ENCODE assay signal across 8 cellular contexts in the genomic region with DNA sequence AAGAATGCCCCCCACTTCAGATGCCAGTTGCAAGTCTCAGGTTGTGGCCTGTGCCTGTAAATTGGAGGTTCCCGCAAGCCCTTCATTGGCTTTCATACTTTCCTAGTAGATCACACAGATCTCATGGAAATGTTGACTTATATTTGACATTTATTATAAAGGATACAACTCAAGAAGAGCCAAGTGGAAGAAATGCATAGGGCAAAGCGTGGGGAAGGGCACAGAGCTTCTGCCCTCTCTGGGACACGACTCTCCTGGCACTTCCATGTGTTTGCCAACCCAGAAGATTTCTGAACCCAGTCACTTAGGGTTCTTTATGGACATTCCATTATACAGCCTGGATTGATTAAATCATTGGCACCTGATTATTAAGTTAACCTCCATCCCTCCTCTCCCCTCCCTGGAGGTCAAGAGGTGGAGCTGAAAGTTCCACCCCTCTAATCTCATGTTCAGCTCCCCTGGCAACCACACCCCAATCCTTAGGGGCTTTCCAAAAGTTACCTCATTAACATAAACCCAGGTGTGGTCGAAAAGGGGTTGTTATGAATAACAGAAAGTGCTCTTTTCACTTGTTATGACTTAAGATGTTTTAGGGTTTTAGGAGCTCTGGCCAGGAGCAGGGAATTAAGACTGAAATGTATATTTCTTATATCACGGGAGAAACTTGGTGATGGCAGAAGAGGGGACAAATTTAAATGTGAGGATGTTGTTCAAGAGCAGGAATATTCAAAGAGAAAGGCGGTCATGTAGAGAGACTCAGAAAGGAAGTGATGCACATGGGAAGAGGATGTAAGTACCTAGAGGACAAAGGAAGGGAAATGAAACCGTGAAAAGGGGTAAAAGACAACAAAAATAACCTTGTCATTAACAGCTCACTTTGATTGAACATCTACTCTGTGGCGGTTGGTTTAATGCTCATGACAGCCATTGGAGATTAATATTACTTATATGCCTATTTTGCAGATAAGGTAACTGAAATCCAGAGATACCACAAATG. TPM values are rescaled to one million over a fixed set of nuclear protein-coding genes. Genes with fewer than 3 reads are reported as not detected.
DNase-seq lines count a peak whose midpoint lies in the region; ATAC-seq and TF ChIP-seq lines count a peak whose summit lies in the region.
"Had no signal": no experiment of that assay in that cellular context is flagged by ENCODE, and none has a peak within 500 bp of the region (broad histone marks: within the 10 kb centered on the region; RNA-seq: fewer than 3 reads in every experiment).

No MANE protein-coding gene starts in this region.

- H3K9ac ChIP-seq in OCI-LY1 (ENCODE audit: low read length): no peak overlapping the region

- intact Hi-C loops in spleen (cut with DNase I; ENCODE audit: low total_unique reads): no loop called here

- WGBS in spleen, 5 donors: 60 to 70% (median 61%) methylated on average over 8 of the region's 8 CpGs

- no peak for DNase-seq in spleen
- DNase-seq in NCI-H82 treated with DMSO at 0.1 percent for 48 hours (lab: John Stamatoyannopoulos, UW; ENCODE audit: unreplicated experiment): no peak
- DNase-seq in SHP77 treated with DMSO at 0.1 percent for 48 hours (lab: John Stamatoyannopoulos, UW): no peak
- no peak for DNase-seq in HEK293T (ENCODE audit: extremely low spot score)
- DNase-seq: IMR-90 had no signal

- CTCF ChIA-PET in HEK293T (lab: Yijun Ruan, JAX): no interaction called here

- H3K4me2 ChIP-seq in OCI-LY1 (ENCODE audit: low read length): no peak overlapping the region; the same call in 1 of the 2 replicates

- H3K4me3 ChIP-seq in OCI-LY1 (ENCODE audit: low read depth, low read length, poor library complexity, severe bottlenecking) (no peak overlapping the region), spleen (no peak overlapping the region)

- H3K79me2 ChIP-seq in OCI-LY1 (ENCODE audit: insufficient read depth, low read length): no peaks in the 10 kb centered on the region

- POLR2A ChIA-PET in HEK293T (lab: Yijun Ruan, JAX): no interaction called here

- ATAC-seq in GM19023 (IDR thresholded peaks at IDR 0.05; ENCODE audit: unreplicated experiment) (peak; percentile 78), HG02763 (IDR thresholded peaks at IDR 0.05; ENCODE audit: unreplicated experiment) (peak; percentile 73)

- no peaks in the 10 kb centered on the region for H3K9me2 ChIP-seq in OCI-LY1 (ENCODE audit: low read depth, low read length)

- TF ChIP-seq CTCF in OCI-LY1 (IDR thresholded peaks at IDR 0.05; ENCODE audit: low read length) (no peak), spleen (IDR thresholded peaks at IDR 0.05 in 8 of 11, conservative IDR thresholded peaks at IDR 0.05 in 3 of 11) (no peak)

- H3K27me3 ChIP-seq in OCI-LY1 (ENCODE audit: insufficient read depth, low read length) (no peaks in the 10 kb centered on the region), spleen (replicated peaks in 1 of 7) (no peaks in the 10 kb centered on the region)

- peak overlapping the region; percentile 54 for H3K27ac ChIP-seq in OCI-LY1 (ENCODE audit: low read depth, low read length, poor library complexity, severe bottlenecking)
- H3K27ac ChIP-seq in spleen: peak overlapping the region; percentile 60 to 94 (median 80)

- H4K20me1 ChIP-seq in OCI-LY1 (ENCODE audit: insufficient read depth, low read length): no peaks in the 10 kb centered on the region

- no peaks in the 10 kb centered on the region for H3F3A ChIP-seq in OCI-LY1 (ENCODE audit: insufficient read depth, low read length)

- H3K4me1 ChIP-seq in OCI-LY1 (ENCODE audit: insufficient read depth, low read length, severe bottlenecking) (peaks cover 20% of the 10 kb centered on the region), spleen (peaks cover 8 to 97% (median 68%) of the 10 kb centered on the region in 6 donors)

- H2AFZ ChIP-seq in OCI-LY1 (ENCODE audit: low read length): no peak overlapping the region

- H3K9me3 ChIP-seq in OCI-LY1 (ENCODE audit: low read length): 0 out of 2 replicates have a peak, but pooled peaks cover 3% of the 10 kb centered on the region
- peaks cover 0 to 2% (median 0%) of the 10 kb centered on the region in 8 donors for H3K9me3 ChIP-seq in spleen

- H3K36me3 ChIP-seq in OCI-LY1 (ENCODE audit: insufficient read depth, low read length) (peaks cover 92% of the 10 kb centered on the region), spleen (peaks cover 0 to 100% (median 87%) of the 10 kb centered on the region in 6 donors)

- TF ChIP-seq POLR2A in spleen (IDR thresholded peaks at IDR 0.05): no peak

TF ChIP-seq in HEK293T, 16 proteins besides CTCF, POLR2A, EP300 and RAD21:
- no peak for TF ChIP-seq LEF1 (IDR thresholded peaks at IDR 0.05; ENCODE audit: borderline replicate concordance)
- no peak for TF ChIP-seq FOXM1 (IDR thresholded peaks at IDR 0.05; ENCODE audit: borderline replicate concordance)
- TF ChIP-seq, protein P1, sequence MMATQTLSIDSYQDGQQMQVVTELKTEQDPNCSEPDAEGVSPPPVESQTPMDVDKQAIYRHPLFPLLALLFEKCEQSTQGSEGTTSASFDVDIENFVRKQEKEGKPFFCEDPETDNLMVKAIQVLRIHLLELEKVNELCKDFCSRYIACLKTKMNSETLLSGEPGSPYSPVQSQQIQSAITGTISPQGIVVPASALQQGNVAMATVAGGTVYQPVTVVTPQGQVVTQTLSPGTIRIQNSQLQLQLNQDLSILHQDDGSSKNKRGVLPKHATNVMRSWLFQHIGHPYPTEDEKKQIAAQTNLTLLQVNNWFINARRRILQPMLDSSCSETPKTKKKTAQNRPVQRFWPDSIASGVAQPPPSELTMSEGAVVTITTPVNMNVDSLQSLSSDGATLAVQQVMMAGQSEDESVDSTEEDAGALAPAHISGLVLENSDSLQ (IDR thresholded peaks at IDR 0.05): no peak
- TF ChIP-seq HDGF (IDR thresholded peaks at IDR 0.05; ENCODE audit: borderline replicate concordance): no peak
- no peak for TF ChIP-seq ARNT (IDR thresholded peaks at IDR 0.05)
- TF ChIP-seq ZNF384 (IDR thresholded peaks at IDR 0.05): no peak
- TF ChIP-seq ELF4 (IDR thresholded peaks at IDR 0.05): no peak
- TF ChIP-seq FOXK2 (IDR thresholded peaks at IDR 0.05): no peak

RNA-seq across cellular contexts. Expression of gene SP100, which starts 31.8 kb away (rescaled TPM):
- total RNA-seq in spleen: 100 to 1,000 TPM; 202 to 327 (median 270) TPM
- polyA plus RNA-seq in spleen: 100 to 1,000 TPM in 2 of 3 donors, 10 to 100 TPM in 1; 97.5 to 120 (median 118) TPM
